In genomic region chr20:57392130-57392445, GRCh38 we compare ENCODE assay signal across 8 cellular contexts. TPM values are rescaled to one million over a fixed set of nuclear protein-coding genes. Genes with fewer than 3 reads are reported as not detected.
A peak's percentile ranks its signal among the peaks of the same experiment; 100 is the strongest.
DNase-seq lines count a peak whose midpoint lies in the region; TF ChIP-seq lines count a peak whose summit lies in the region.

No MANE protein-coding gene starts in this region.

- 3% methylated on average over 8 of the region's 11 CpGs for WGBS in mammary epithelial cell (ENCODE audit: low coverage, missing lambda C conversion rate)

- TSS peak; percentile 38 for BruUV-seq in mammary epithelial cell (replicated peaks; lab: Mats Ljungman, UMichigan)

- H3K36me3 ChIP-seq in HUES48 (ENCODE audit: control insufficient read depth, insufficient read depth, low read length) (peaks cover 40% of the 10 kb centered on the region), mammary epithelial cell (ENCODE audit: insufficient read depth, low read length) (no peaks in the 10 kb centered on the region), mucosa of stomach (ENCODE audit: control insufficient read depth, insufficient read depth, low read length) (peaks cover 6% of the 10 kb centered on the region)

- no peaks in the 10 kb centered on the region for H3K79me2 ChIP-seq in mammary epithelial cell (ENCODE audit: insufficient read depth, low read length)

- dilution Hi-C loops in mammary epithelial cell (cut with HindIII; ENCODE audit: low sequenced_read_pairs): no loop called here

- H3K9me3 ChIP-seq in HUES48 (ENCODE audit: control insufficient read depth, insufficient read depth, low read length) (no peaks in the 10 kb centered on the region), mammary epithelial cell (replicated peaks; ENCODE audit: insufficient read depth, low read length) (no peaks in the 10 kb centered on the region), mucosa of stomach (ENCODE audit: control insufficient read depth, low read length) (no peaks in the 10 kb centered on the region)

- intact Hi-C loops in mammary epithelial cell (cut with micrococcal nuclease): loop anchor here (10.0 kb wide), 1 partner anchor 303 kb away; no protein-coding TSS in a partner anchor

- TF ChIP-seq CTCF in AG09309 (IDR thresholded peaks at IDR 0.05; ENCODE audit: control insufficient read depth, insufficient read depth, low read depth, low read length, missing control alignments) (no peak), mammary epithelial cell (conservative IDR thresholded peaks at IDR 0.05 in 1 of 2, IDR thresholded peaks at IDR 0.05 in 1 of 2; ENCODE audit: extremely low read depth in 1 of 2, insufficient read depth in 1 of 2, low read depth in 1 of 2, low read length in 2 of 2) (no peak)

- peak overlapping the region; percentile 73 for H3K4me2 ChIP-seq in mammary epithelial cell (ENCODE audit: insufficient read depth, low read depth, low read length)

- H3K9ac ChIP-seq in HUES48 (ENCODE audit: low read depth, low read length) (peak overlapping the region; percentile 54; the same call in 1 of the 2 replicates), mammary epithelial cell (ENCODE audit: insufficient read depth, low read length) (peak overlapping the region; percentile 43), mucosa of stomach (ENCODE audit: low read length) (peak overlapping the region; percentile 66)

- H3K27ac ChIP-seq in HUES48 (ENCODE audit: low read depth, low read length): no peak overlapping the region
- no peak overlapping the region for H3K27ac ChIP-seq in mammary epithelial cell (ENCODE audit: insufficient read depth, low read depth, low read length)

- peaks cover 31% of the 10 kb centered on the region for H3K4me1 ChIP-seq in HUES48 (ENCODE audit: control insufficient read depth, insufficient read depth, low read length)
- H3K4me1 ChIP-seq in mammary epithelial cell (ENCODE audit: insufficient read depth, low read length): peaks cover 40% of the 10 kb centered on the region
- H3K4me1 ChIP-seq in mucosa of stomach (ENCODE audit: control insufficient read depth, insufficient read depth, low read length): peaks cover 49% of the 10 kb centered on the region

- H2AFZ ChIP-seq in mammary epithelial cell (ENCODE audit: low read depth, low read length): peak overlapping the region; percentile 63

- H4K20me1 ChIP-seq in mammary epithelial cell (ENCODE audit: insufficient read depth, low read length): no peaks in the 10 kb centered on the region

- peak overlapping the region; percentile 55 for H3K4me3 ChIP-seq in AG09309 (ENCODE audit: control insufficient read depth, low read depth, low read length)
- peak overlapping the region; percentile 76 for H3K4me3 ChIP-seq in HUES48 (ENCODE audit: low read depth, low read length)
- H3K4me3 ChIP-seq in mammary epithelial cell (replicated peaks in 1 of 3; ENCODE audit: insufficient read depth in 1 of 3, low read depth in 2 of 3, low read length in 3 of 3): peak overlapping the region; percentile 68 to 80 (median 73)
- peak overlapping the region; percentile 50 for H3K4me3 ChIP-seq in mucosa of stomach (ENCODE audit: low read length)

- CTCF ChIA-PET in mammary epithelial cell (lab: Charles Lee; ENCODE audit: low non-redundant PET): interaction anchor here (0.7 to 1.4 kb wide), 2 partner anchors 11 to 81 kb away, joined by 3 to 4 read pairs; no protein-coding TSS in a partner anchor

- in situ Hi-C loops in mammary epithelial cell (cut with MboI; ENCODE audit: low sequenced_read_pairs in 2 of 2): loop anchor here in 1 of 2 donors (25.0 kb wide), 1 partner anchor 820 kb away; no protein-coding TSS in a partner anchor
- in situ Hi-C loops in G401 (cut with HindIII; ENCODE audit: low sequenced_read_pairs): no loop called here

- H3K27me3 ChIP-seq in HUES48 (ENCODE audit: control insufficient read depth, insufficient read depth, low read length) (no peaks in the 10 kb centered on the region), mammary epithelial cell (ENCODE audit: insufficient read depth, low read length) (no peaks in the 10 kb centered on the region), mucosa of stomach (ENCODE audit: control insufficient read depth, insufficient read depth, low read length) (no peaks in the 10 kb centered on the region)

- DNase-seq in AG09309 (ENCODE audit: low read depth): no peak
- DNase-seq in mammary epithelial cell: no peak
- no peak for DNase-seq in effector CD8-positive, alpha-beta T cell (lab: John Stamatoyannopoulos, UW)
- DNase-seq in NCI-H82 (lab: John Stamatoyannopoulos, UW): no peak
- no peak for DNase-seq in G401 (ENCODE audit: low spot score)
- no peak for DNase-seq in GOT3 (lab: John Stamatoyannopoulos, UW)

RNA-seq across cellular contexts. Expression of gene RBM38, which starts 0.9 kb away (rescaled TPM):
- 10 to 100 TPM; 16.2 to 21.2 TPM for total RNA-seq in mammary epithelial cell
- polyA plus RNA-seq in mammary epithelial cell: 15.4 TPM
- polyA minus RNA-seq in mammary epithelial cell: 5.9 TPM
- total RNA-seq in G401 (2014; rRNA removed; shearing (Covaris generic)): 74.9 and 101 TPM in 2 replicates

RNA-seq across cellular contexts. Expression of gene RAE1, which starts 41.0 kb away (rescaled TPM):
- 10 to 100 TPM; 30.2 to 34.7 TPM for total RNA-seq in mammary epithelial cell
- polyA plus RNA-seq in mammary epithelial cell: 42.3 TPM
- polyA minus RNA-seq in mammary epithelial cell: 38.7 TPM
- total RNA-seq in G401 (2014; rRNA removed; shearing (Covaris generic)): 77.4 and 81.3 TPM in 2 replicates
